Comparison of ENCODE assay signal across 22 cellular contexts in the genomic region with DNA sequence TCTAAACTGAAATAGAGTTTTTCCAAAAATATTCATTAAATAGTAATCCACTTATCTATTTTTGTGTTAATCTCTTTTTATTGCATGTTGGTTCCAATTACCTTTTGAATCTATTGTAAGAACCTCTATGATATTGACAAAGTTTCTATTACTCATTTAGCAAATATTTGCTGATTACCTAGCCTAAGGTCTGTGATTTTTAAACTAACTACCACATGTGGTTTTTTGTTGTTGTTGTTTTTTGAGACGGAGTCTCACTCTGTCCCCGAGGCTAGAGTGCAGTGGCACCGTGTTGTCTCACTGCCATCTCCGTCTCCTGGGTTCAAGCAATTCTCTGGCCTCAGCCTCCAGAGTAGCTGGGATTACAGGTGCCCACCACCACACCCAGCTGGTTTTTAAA.
"Had no signal": no experiment of that assay in that cellular context is flagged by ENCODE, and none has a peak within 500 bp of the region (broad histone marks: within the 10 kb centered on the region; RNA-seq: fewer than 3 reads in every experiment).

No MANE protein-coding gene starts in this region.

- DNase-seq: activated CD4-positive, alpha-beta T cell treated with anti-CD3 and anti-CD28 coated beads for 1 hour; activated CD4-positive, alpha-beta T cell treated with anti-CD3 and anti-CD28 coated beads, Interleukin-2, amount 50 U/mL, for 4 hours; activated naive CD4-positive, alpha-beta T cell; activated T-cell treated with anti-CD3 and anti-CD28 coated beads for 4 hours; activated T-cell treated with anti-CD3 and anti-CD28 coated beads, Interleukin-2, amount 50 U/mL, for 72 hours; effector CD8-positive, alpha-beta T cell; esophagus squamous epithelium; foreskin melanocyte; heart right ventricle; islet precursor cell; left ventricle myocardium inferior; mucosa of descending colon; occipital lobe; right cardiac atrium; spleen; stimulated activated naive CD8-positive, alpha-beta T cell treated with anti-CD3 and anti-CD28 coated beads, Interleukin-15, Interleukin-2, amounts not matched to agents 100 U/mL and 50 U/mL, for 24 hours; T-helper 2 cell; trophoblast cell had no signal

- H3K36me3 ChIP-seq: esophagus squamous epithelium, heart right ventricle, left ventricle myocardium inferior, neural progenitor cell, spleen, thoracic aorta had no signal

- H3K27me3 ChIP-seq: esophagus squamous epithelium, heart right ventricle, spleen had no signal

- H3K27ac ChIP-seq: epithelial cell of prostate, esophagus squamous epithelium, heart right ventricle, left ventricle myocardium inferior, neural progenitor cell, thoracic aorta had no signal

- H3K4me3 ChIP-seq: esophagus squamous epithelium, heart right ventricle, left ventricle myocardium inferior, mucosa of descending colon, neural progenitor cell, spleen, thoracic aorta had no signal

- H3K4me2 ChIP-seq: neural progenitor cell had no signal

- H3K27ac Mint-ChIP-seq: activated naive CD4-positive, alpha-beta T cell treated with anti-CD3 and anti-CD28 coated beads, Interleukin-2, amount 50 U/mL, for 72 hours; activated T-cell treated with anti-CD3 and anti-CD28 coated beads, Interleukin-2, amount 50 U/mL, for 72 hours; neural progenitor cell had no signal

- H2AFZ ChIP-seq: neural progenitor cell had no signal

- ATAC-seq: activated naive CD4-positive, alpha-beta T cell treated with anti-CD3 and anti-CD28 coated beads, Interleukin-2, amount 50 U/mL, for 72 hours; activated T-cell treated with anti-CD3 and anti-CD28 coated beads, Interleukin-2, amount 50 U/mL, for 72 hours; heart right ventricle; mucosa of descending colon; right cardiac atrium; stimulated activated naive CD8-positive, alpha-beta T cell treated with anti-CD3 and anti-CD28 coated beads, Interleukin-15, Interleukin-2, amounts not matched to agents 100 U/mL and 50 U/mL, for 24 hours had no signal

- H3K9me3 ChIP-seq: esophagus squamous epithelium, mucosa of descending colon, thoracic aorta had no signal

- H3K36me3 Mint-ChIP-seq: neural progenitor cell had no signal

- H3K9ac ChIP-seq: neural progenitor cell had no signal
